12 cellular contexts compared by ENCODE assay signal in genomic region chr11:97454988-97455387, GRCh38.
DNase-seq lines count a peak whose midpoint lies in the region; ATAC-seq and TF ChIP-seq lines count a peak whose summit lies in the region.
"Had no signal": no experiment of that assay in that cellular context is flagged by ENCODE, and none has a peak within 500 bp of the region (broad histone marks: within the 10 kb centered on the region; RNA-seq: fewer than 3 reads in every experiment).

No MANE protein-coding gene starts in this region.

- DNase-seq in NCI-H1417 (lab: John Stamatoyannopoulos, UW) (peak in 2 of 3 experiments; percentile 4 to 64), NCI-H1417 treated with DMSO at 0.1 percent for 48 hours (lab: John Stamatoyannopoulos, UW) (no peak), NCI-H748 treated with DMSO at 0.1 percent for 48 hours (lab: John Stamatoyannopoulos, UW) (peak; percentile 62), dedifferentiated amniotic fluid mesenchymal stem cell (ENCODE audit: extremely low spot score) (peak; percentile 47), osteocyte (ENCODE audit: extremely low spot score, unreplicated experiment) (no peak), COLO668 (lab: John Stamatoyannopoulos, UW; ENCODE audit: unreplicated experiment) (no peak)
- DNase-seq: activated CD4-positive, CD25-positive, alpha-beta regulatory T cell treated with anti-CD3 and anti-CD28 coated beads, Interleukin-2, amount 50 U/mL, for 72 hours; body of pancreas; NCI-H82 had no signal

- no peak for ATAC-seq in HG03095 (IDR thresholded peaks at IDR 0.05; ENCODE audit: unreplicated experiment)
- ATAC-seq in HG03469 (IDR thresholded peaks at IDR 0.05; ENCODE audit: unreplicated experiment): no peak
- ATAC-seq: A549, body of pancreas had no signal

- H3K27me3 Mint-ChIP-seq in osteocyte (ENCODE audit: unreplicated experiment): peaks cover 17% of the 10 kb centered on the region

- no peaks in the 10 kb centered on the region for H3K9me3 Mint-ChIP-seq in osteocyte (ENCODE audit: unreplicated experiment)

- TF ChIP-seq CTCF in osteocyte (IDR thresholded peaks at IDR 0.05): peak; percentile 70

- H3K4me1 Mint-ChIP-seq in osteocyte (ENCODE audit: unreplicated experiment): no peaks in the 10 kb centered on the region

- H3K27ac Mint-ChIP-seq in osteocyte (ENCODE audit: unreplicated experiment): no peak overlapping the region

- no peak overlapping the region for H3K4me3 Mint-ChIP-seq in osteocyte (ENCODE audit: unreplicated experiment)

- H3K36me3 Mint-ChIP-seq in osteocyte (ENCODE audit: unreplicated experiment): no peaks in the 10 kb centered on the region

Comparison
In these comparisons a context has a peak if more than half of its experiments do, and no peak if none do; other contexts are left out.
1. DNase-seq: peak in NCI-H1417 (2 of 3), NCI-H748 treated with DMSO at 0.1 percent for 48 hours (single experiment) and dedifferentiated amniotic fluid mesenchymal stem cell (single experiment); none in NCI-H1417 treated with DMSO at 0.1 percent for 48 hours (single experiment), osteocyte (single experiment) and COLO668 (single experiment).